In the genomic region with DNA sequence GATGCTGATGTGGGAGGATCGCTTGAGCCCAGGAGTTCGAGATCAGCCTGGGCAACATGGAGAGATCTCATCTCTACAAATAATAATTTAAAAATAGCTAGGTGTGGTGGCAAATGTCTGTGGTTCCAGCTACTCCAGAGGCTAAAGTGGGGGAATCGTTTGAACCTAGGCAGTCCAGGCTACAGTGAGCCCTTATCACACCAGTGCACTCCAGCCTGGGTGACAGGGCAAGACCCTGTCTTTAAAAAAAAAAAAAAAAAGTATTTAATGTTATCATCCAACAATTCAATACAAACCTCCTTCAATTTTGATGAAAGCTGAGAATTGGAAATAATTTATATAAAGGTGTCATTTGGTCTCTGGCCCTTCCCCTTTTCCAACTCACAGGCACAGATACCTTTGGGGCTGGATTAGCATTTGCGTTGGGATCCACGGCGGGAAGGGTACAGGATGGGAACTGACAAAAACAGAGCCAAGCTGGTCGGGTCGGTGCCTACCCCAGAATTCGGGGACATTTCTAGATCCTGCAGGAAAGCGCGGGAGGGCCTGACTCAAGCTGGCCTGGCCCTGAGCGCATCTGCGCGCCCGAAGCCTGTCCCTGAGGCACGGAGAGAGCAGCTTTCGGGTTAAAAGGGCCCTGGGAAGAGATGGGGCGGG, we compare ENCODE assay signal across 7 cellular contexts. TPM values are rescaled to one million over a fixed set of nuclear protein-coding genes. Genes with fewer than 3 reads are reported as not detected.
DNase-seq lines count a peak whose midpoint lies in the region; ATAC-seq and TF ChIP-seq lines count a peak whose summit lies in the region.

No MANE protein-coding gene starts in this region.

- H3K9me3 Mint-ChIP-seq in WTC11 = no peaks in the 10 kb centered on the region

- peak overlapping the region; percentile 77 to 97 (median 96) for H3K9ac ChIP-seq in skeletal muscle tissue (ENCODE audit: low read depth in 1 of 3, low read length in 3 of 3)

- H3K4me3 ChIP-seq in skeletal muscle tissue (ENCODE audit: low read length in 3 of 3) = peak overlapping the region; percentile 84 to 94 (median 85)

- H3K36me3 Mint-ChIP-seq in WTC11 = no peaks in the 10 kb centered on the region

- DNase-seq in WTC11 (ENCODE audit: low spot score) (no peak), left ventricle myocardium superior (no peak), KG1 (lab: John Stamatoyannopoulos, UW) (no peak)
- DNase-seq in activated CD4-positive, alpha-beta T cell treated with anti-CD3 and anti-CD28 coated beads for 1 hour = no peak

- ATAC-seq in GM19395 (IDR thresholded peaks at IDR 0.05; ENCODE audit: unreplicated experiment) (peak; percentile 34), HG03039 (IDR thresholded peaks at IDR 0.05; ENCODE audit: unreplicated experiment) (peak; percentile 5), WTC11 (peak; percentile 28), left ventricle myocardium superior (peak; percentile 36)

- no peaks in the 10 kb centered on the region for H3K9me3 ChIP-seq in skeletal muscle tissue (ENCODE audit: control insufficient read depth in 3 of 3, low read length in 3 of 3)

- H3K4me1 Mint-ChIP-seq in WTC11 = peaks cover 21% of the 10 kb centered on the region

- peak overlapping the region; percentile 90 for H3K27ac ChIP-seq in skeletal muscle tissue (ENCODE audit: low read depth, low read length)

- H3K4me1 ChIP-seq in skeletal muscle tissue (ENCODE audit: control insufficient read depth in 3 of 3, insufficient read depth in 3 of 3, low read length in 3 of 3) = peaks cover 22 to 34% (median 27%) of the 10 kb centered on the region in 3 donors

- no peaks in the 10 kb centered on the region for H3K27me3 Mint-ChIP-seq in WTC11 (ENCODE audit: low read depth)

- CTCF ChIA-PET in WTC11 (lab: Charles Lee) = interaction anchor here (1.3 to 3.3 kb wide), 7 partner anchors 27 to 130 kb away, joined by 3 to 16 read pairs (median 5); a partner anchor contains a TSS

- peak overlapping the region; percentile 97 for H3K4me3 Mint-ChIP-seq in WTC11

- no peaks in the 10 kb centered on the region for H3K36me3 ChIP-seq in skeletal muscle tissue (ENCODE audit: control insufficient read depth in 3 of 3, insufficient read depth in 3 of 3, low read length in 3 of 3)

- POLR2A ChIA-PET in WTC11 (lab: Charles Lee) = interaction anchor here (0.5 to 0.7 kb wide), 2 partner anchors 11 to 274 kb away, joined by 3 read pairs; no protein-coding TSS in a partner anchor

- H3K27me3 ChIP-seq in skeletal muscle tissue (ENCODE audit: control insufficient read depth in 3 of 3, insufficient read depth in 3 of 3, low read length in 3 of 3) = no peaks in the 10 kb centered on the region

- TF ChIP-seq CTCF in WTC11 (IDR thresholded peaks at IDR 0.05) = no peak

- H3K27ac Mint-ChIP-seq in WTC11 = peak overlapping the region; percentile 94

- intact Hi-C loops in left ventricle myocardium superior (cut with micrococcal nuclease) = no loop called here

TF ChIP-seq in WTC11, 78 proteins besides CTCF, POLR2A, EP300 and RAD21:
- TF ChIP-seq EMX1 (CRISPR knock-in tag; IDR thresholded peaks at IDR 0.05) = no peak
- TF ChIP-seq ELF4 (CRISPR knock-in tag; IDR thresholded peaks at IDR 0.05; ENCODE audit: low read depth) = no peak
- no peak for TF ChIP-seq JAZF1 (CRISPR knock-in tag; IDR thresholded peaks at IDR 0.05)
- TF ChIP-seq, protein P1, sequence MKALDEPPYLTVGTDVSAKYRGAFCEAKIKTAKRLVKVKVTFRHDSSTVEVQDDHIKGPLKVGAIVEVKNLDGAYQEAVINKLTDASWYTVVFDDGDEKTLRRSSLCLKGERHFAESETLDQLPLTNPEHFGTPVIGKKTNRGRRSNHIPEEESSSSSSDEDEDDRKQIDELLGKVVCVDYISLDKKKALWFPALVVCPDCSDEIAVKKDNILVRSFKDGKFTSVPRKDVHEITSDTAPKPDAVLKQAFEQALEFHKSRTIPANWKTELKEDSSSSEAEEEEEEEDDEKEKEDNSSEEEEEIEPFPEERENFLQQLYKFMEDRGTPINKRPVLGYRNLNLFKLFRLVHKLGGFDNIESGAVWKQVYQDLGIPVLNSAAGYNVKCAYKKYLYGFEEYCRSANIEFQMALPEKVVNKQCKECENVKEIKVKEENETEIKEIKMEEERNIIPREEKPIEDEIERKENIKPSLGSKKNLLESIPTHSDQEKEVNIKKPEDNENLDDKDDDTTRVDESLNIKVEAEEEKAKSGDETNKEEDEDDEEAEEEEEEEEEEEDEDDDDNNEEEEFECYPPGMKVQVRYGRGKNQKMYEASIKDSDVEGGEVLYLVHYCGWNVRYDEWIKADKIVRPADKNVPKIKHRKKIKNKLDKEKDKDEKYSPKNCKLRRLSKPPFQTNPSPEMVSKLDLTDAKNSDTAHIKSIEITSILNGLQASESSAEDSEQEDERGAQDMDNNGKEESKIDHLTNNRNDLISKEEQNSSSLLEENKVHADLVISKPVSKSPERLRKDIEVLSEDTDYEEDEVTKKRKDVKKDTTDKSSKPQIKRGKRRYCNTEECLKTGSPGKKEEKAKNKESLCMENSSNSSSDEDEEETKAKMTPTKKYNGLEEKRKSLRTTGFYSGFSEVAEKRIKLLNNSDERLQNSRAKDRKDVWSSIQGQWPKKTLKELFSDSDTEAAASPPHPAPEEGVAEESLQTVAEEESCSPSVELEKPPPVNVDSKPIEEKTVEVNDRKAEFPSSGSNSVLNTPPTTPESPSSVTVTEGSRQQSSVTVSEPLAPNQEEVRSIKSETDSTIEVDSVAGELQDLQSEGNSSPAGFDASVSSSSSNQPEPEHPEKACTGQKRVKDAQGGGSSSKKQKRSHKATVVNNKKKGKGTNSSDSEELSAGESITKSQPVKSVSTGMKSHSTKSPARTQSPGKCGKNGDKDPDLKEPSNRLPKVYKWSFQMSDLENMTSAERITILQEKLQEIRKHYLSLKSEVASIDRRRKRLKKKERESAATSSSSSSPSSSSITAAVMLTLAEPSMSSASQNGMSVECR (CRISPR knock-in tag; IDR thresholded peaks at IDR 0.05; ENCODE audit: borderline replicate concordance) = 0 out of 2 replicates have a peak, but pooled peaks have one; percentile 53
- TF ChIP-seq, protein P2, sequence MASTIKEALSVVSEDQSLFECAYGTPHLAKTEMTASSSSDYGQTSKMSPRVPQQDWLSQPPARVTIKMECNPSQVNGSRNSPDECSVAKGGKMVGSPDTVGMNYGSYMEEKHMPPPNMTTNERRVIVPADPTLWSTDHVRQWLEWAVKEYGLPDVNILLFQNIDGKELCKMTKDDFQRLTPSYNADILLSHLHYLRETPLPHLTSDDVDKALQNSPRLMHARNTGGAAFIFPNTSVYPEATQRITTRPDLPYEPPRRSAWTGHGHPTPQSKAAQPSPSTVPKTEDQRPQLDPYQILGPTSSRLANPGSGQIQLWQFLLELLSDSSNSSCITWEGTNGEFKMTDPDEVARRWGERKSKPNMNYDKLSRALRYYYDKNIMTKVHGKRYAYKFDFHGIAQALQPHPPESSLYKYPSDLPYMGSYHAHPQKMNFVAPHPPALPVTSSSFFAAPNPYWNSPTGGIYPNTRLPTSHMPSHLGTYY (CRISPR knock-in tag; IDR thresholded peaks at IDR 0.05) = peak; percentile 50; the same call in 1 of the 2 replicates
- no peak for TF ChIP-seq NR1H2 (CRISPR knock-in tag; IDR thresholded peaks at IDR 0.05)
- TF ChIP-seq, protein P3, sequence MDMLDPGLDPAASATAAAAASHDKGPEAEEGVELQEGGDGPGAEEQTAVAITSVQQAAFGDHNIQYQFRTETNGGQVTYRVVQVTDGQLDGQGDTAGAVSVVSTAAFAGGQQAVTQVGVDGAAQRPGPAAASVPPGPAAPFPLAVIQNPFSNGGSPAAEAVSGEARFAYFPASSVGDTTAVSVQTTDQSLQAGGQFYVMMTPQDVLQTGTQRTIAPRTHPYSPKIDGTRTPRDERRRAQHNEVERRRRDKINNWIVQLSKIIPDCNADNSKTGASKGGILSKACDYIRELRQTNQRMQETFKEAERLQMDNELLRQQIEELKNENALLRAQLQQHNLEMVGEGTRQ (CRISPR knock-in tag; IDR thresholded peaks at IDR 0.05) = no peak
TF ChIP-seq in WTC11: peak in this region for 2.

RNA-seq across cellular contexts. Expression of a gene that starts 0.9 kb away (rescaled TPM):
- total RNA-seq in WTC11 (2021) (91.5 to 99.8 TPM (median 97.8 TPM) in 3 replicates), left ventricle myocardium superior (45.0 TPM), skeletal muscle tissue (13.6 TPM)

RNA-seq across cellular contexts. Expression of a gene that starts 26.3 kb away (rescaled TPM):
- total RNA-seq in WTC11 (2021) (2.1 to 2.4 TPM (median 2.3 TPM) in 3 replicates), left ventricle myocardium superior (not detected), skeletal muscle tissue (not detected)

RNA-seq across cellular contexts. Expression of a gene that starts 51.3 kb away (rescaled TPM):
- total RNA-seq in WTC11 (2021) (22.8 to 26.9 TPM (median 24.1 TPM) in 3 replicates), left ventricle myocardium superior (45.5 TPM), skeletal muscle tissue (14.6 TPM)
